In genomic region chr3:180693656-180694055, GRCh38 we compare ENCODE assay signal across 25 cellular contexts. TPM values are rescaled to one million over a fixed set of nuclear protein-coding genes. Genes with fewer than 3 reads are reported as not detected.
"Had no signal": no experiment of that assay in that cellular context is flagged by ENCODE, and none has a peak within 500 bp of the region (broad histone marks: within the 10 kb centered on the region; RNA-seq: fewer than 3 reads in every experiment).

No MANE protein-coding gene starts in this region.

- H3K36me3 ChIP-seq: ascending aorta, cardiac muscle cell, colonic mucosa, gastrocnemius medialis, left ventricle myocardium inferior, ovary, sigmoid colon, thoracic aorta had no signal

- H3K4me3 ChIP-seq: ascending aorta, cardiac muscle cell, colonic mucosa, gastrocnemius medialis, left ventricle myocardium inferior, ovary, sigmoid colon, thoracic aorta had no signal

- DNase-seq: activated CD4-positive, alpha-beta memory T cell treated with anti-CD3 and anti-CD28 coated beads for 36 hours; activated CD4-positive, alpha-beta T cell treated with anti-CD3 and anti-CD28 coated beads, Interleukin-2, amount 10 ng/mL, durations not matched to agents 24 days and 14 days; activated CD4-positive, CD25-positive, alpha-beta regulatory T cell treated with anti-CD3 and anti-CD28 coated beads, Interleukin-2, amount 50 U/mL, for 72 hours; activated CD8-positive, alpha-beta memory T cell treated with anti-CD3 and anti-CD28 coated beads, Interleukin-2, amount 50 U/mL, for 4 hours; activated effector memory CD4-positive, alpha-beta T cell treated with anti-CD3 and anti-CD28 coated beads, Interleukin-2, amount 50 U/mL, for 16 hours; activated naive CD4-positive, alpha-beta T cell treated with anti-CD3 and anti-CD28 coated beads, Interleukin-2, amount 10 ng/mL, durations not matched to agents 7 days and 5 days; activated naive CD8-positive, alpha-beta T cell treated with anti-CD3 and anti-CD28 coated beads, Interleukin-2, amount 10 ng/mL, durations not matched to agents 7 days and 5 days; activated T-cell treated with anti-CD3 and anti-CD28 coated beads, Interleukin-2, amount 50 U/mL, for 1 hour; cerebellar nuclear complex; colonic mucosa; effector CD8-positive, alpha-beta T cell; gastrocnemius medialis; glutamatergic neuron; left ventricle myocardium inferior; nephron progenitor cell; ovary; retina; sigmoid colon; small intestine; stimulated activated CD4-positive, alpha-beta T cell treated with anti-CD3 and anti-CD28 coated beads, Interleukin-4, amount 100 ng/mL, for 24 hours; trophoblast cell had no signal

- H3K27ac ChIP-seq: ascending aorta, cardiac muscle cell, colonic mucosa, epithelial cell of prostate, gastrocnemius medialis, left ventricle myocardium inferior, ovary, sigmoid colon, thoracic aorta had no signal

- H3K9me3 ChIP-seq: ascending aorta, colonic mucosa, gastrocnemius medialis, left ventricle myocardium inferior, ovary, sigmoid colon, thoracic aorta had no signal

- H3K27me3 ChIP-seq: ascending aorta, cardiac muscle cell, colonic mucosa, gastrocnemius medialis, ovary, sigmoid colon had no signal

RNA-seq across cellular contexts. Expression of gene CCDC39, which starts 14.4 kb away (rescaled TPM):
- polyA plus RNA-seq: cardiac muscle cell had no signal
